In genomic region chr7:26397786-26398435, GRCh38 we compare ENCODE assay signal across 8 cellular contexts.
A peak's percentile ranks its signal among the peaks of the same experiment; 100 is the strongest.
DNase-seq lines count a peak whose midpoint lies in the region; TF ChIP-seq lines count a peak whose summit lies in the region.

No MANE protein-coding gene starts in this region.

- H3K36me3 ChIP-seq in skeletal muscle tissue (ENCODE audit: control insufficient read depth in 3 of 3, insufficient read depth in 3 of 3, low read length in 3 of 3): no peaks in the 10 kb centered on the region

- no peaks in the 10 kb centered on the region for H3K9me3 Mint-ChIP-seq in HFFc6

- peak overlapping the region; percentile 98 for H3K27ac ChIP-seq in skeletal muscle tissue (ENCODE audit: low read depth, low read length)

- H3K27me3 Mint-ChIP-seq in HFFc6 (ENCODE audit: insufficient read depth): peaks cover 13% of the 10 kb centered on the region

- DNase-seq in stimulated activated CD4-positive, alpha-beta T cell treated with anti-CD3 and anti-CD28 coated beads, Interleukin-15, amount 100 ng/mL, for 24 hours: peak; percentile 52
- no peak for DNase-seq in stimulated activated CD4-positive, alpha-beta T cell treated with anti-CD3 and anti-CD28 coated beads, Interleukin-2, amount 100 ng/mL, for 48 hours
- DNase-seq in HFFc6 (no peak), NCI-H2171 (lab: John Stamatoyannopoulos, UW) (peak; percentile 71), astrocyte of the spinal cord (ENCODE audit: low read depth, low spot score) (no peak), iPS-NIHi11 (ENCODE audit: low spot score) (peak; percentile 67), SKM-1 treated with dmso at 0.1 percent for 144 hours (lab: John Stamatoyannopoulos, UW; ENCODE audit: unreplicated experiment) (no peak)

- no peaks in the 10 kb centered on the region for H3K27me3 ChIP-seq in skeletal muscle tissue (ENCODE audit: control insufficient read depth in 3 of 3, insufficient read depth in 3 of 3, low read length in 3 of 3)

- peak overlapping the region; percentile 82 to 90 (median 84) for H3K9ac ChIP-seq in skeletal muscle tissue (ENCODE audit: low read depth in 1 of 3, low read length in 3 of 3)

- in situ Hi-C loops in astrocyte of the spinal cord (cut with HindIII; ENCODE audit: low sequenced_read_pairs): loop anchor here (25.0 kb wide), 1 partner anchor 764 kb away; the partner anchor contains the start of genes HOXA10, HOXA3, HOXA7 and HOXA9

- H3K9me3 ChIP-seq in skeletal muscle tissue (ENCODE audit: control insufficient read depth in 3 of 3, low read length in 3 of 3): no peaks in the 10 kb centered on the region

- peaks cover 7% of the 10 kb centered on the region for H3K4me1 Mint-ChIP-seq in HFFc6 (ENCODE audit: low read depth)

- H3K4me3 ChIP-seq in astrocyte of the spinal cord (ENCODE audit: low read depth, low read length) (peak overlapping the region; percentile 49), skeletal muscle tissue (ENCODE audit: low read length in 3 of 3) (peak overlapping the region; percentile 65 to 86 (median 81))

- peak overlapping the region; percentile 68 for H3K4me3 Mint-ChIP-seq in HFFc6

- no peak overlapping the region for H3K27ac Mint-ChIP-seq in HFFc6

- TF ChIP-seq CTCF in HFFc6 (IDR thresholded peaks at IDR 0.05): no peak
- no peak for TF ChIP-seq CTCF in astrocyte of the spinal cord (IDR thresholded peaks at IDR 0.05; ENCODE audit: low read depth, low read length)

- no peaks in the 10 kb centered on the region for H3K36me3 Mint-ChIP-seq in HFFc6 (ENCODE audit: low read depth)

- peaks cover 3 to 27% (median 11%) of the 10 kb centered on the region in 3 donors for H3K4me1 ChIP-seq in skeletal muscle tissue (ENCODE audit: control insufficient read depth in 3 of 3, insufficient read depth in 3 of 3, low read length in 3 of 3)

Comparison
In these comparisons a context has a peak if more than half of its experiments do, and no peak if none do; other contexts are left out.
1. DNase-seq: peak in stimulated activated CD4-positive, alpha-beta T cell treated with anti-CD3 and anti-CD28 coated beads, Interleukin-15, amount 100 ng/mL, for 24 hours (single experiment), NCI-H2171 (single experiment) and iPS-NIHi11 (single experiment); none in stimulated activated CD4-positive, alpha-beta T cell treated with anti-CD3 and anti-CD28 coated beads, Interleukin-2, amount 100 ng/mL, for 48 hours (0 of 2), HFFc6 (single experiment), astrocyte of the spinal cord (single experiment) and SKM-1 treated with dmso at 0.1 percent for 144 hours (single experiment).